ENCODE assay signal across 23 cellular contexts in the genomic region with DNA sequence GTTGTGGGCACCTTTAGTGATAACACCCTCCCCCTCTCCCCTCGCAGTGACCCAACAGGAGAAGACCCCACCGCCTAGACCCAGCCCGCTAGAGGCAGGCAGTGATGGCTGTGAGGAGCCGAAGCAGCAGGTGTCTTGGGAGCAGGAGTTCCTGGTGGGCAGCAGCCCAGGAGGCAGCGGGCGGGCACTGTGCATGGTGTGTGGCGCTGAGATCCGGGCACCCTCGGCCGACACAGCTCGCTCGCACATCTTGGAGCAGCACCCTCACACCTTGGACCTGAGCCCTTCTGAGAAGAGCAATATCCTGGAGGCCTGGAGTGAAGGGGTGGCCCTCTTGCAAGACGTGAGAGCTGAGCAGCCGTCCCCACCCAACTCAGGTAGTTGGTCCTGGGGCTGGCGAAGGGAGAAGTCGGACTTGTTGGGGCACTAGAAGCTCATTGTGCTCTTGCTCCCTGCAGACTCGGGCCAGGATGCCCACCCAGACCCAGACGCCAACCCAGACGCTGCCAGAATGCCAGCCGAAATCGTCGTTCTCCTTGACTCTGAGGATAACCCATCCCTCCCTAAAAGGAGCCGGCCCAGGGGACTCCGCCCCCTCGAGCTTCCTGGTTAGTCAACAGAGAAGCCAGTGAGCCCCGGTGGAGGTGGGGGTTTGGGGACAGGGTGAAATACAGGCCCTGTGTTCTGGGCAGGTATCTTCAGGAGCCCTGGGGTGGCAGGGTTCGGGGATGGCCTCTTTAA.
"Had no signal": no experiment of that assay in that cellular context is flagged by ENCODE, and none has a peak within 500 bp of the region (broad histone marks: within the 10 kb centered on the region; RNA-seq: fewer than 3 reads in every experiment).

No MANE protein-coding gene starts in this region.

- FAIRE-seq: RCC 7860 had no signal

- H3K4me3 ChIP-seq: cardiac muscle cell had no signal

- ATAC-seq: activated T-helper 17 cell treated with anti-CD3 and anti-CD28 coated beads, Interleukin-2, amount 50 U/mL, for 72 hours; PC-3; WTC11 had no signal

- DNase-seq: activated CD4-positive, alpha-beta memory T cell treated with anti-CD3 and anti-CD28 coated beads for 36 hours; activated CD4-positive, alpha-beta T cell treated with anti-CD3 and anti-CD28 coated beads for 48 hours; activated CD4-positive, CD25-positive, alpha-beta regulatory T cell treated with anti-CD3 and anti-CD28 coated beads, Interleukin-2, amount 50 U/mL, for 72 hours; activated gamma-delta T cell; activated naive CD4-positive, alpha-beta T cell treated with anti-CD3 and anti-CD28 coated beads for 36 hours; activated T-cell treated with anti-CD3 and anti-CD28 coated beads for 4 hours; activated T-cell treated with anti-CD3 and anti-CD28 coated beads, Interleukin-2, amount 50 U/mL, for 48 hours; amygdala; brain microvascular endothelial cell; cerebellar nuclear complex; MM.1S; NCI-H1105; NCI-H1436; NCI-H1694 treated with DMSO at 0.1 percent for 48 hours; NCI-H2081; NCI-H446; NCI-H524; PC-3; SHP77 treated with DMSO at 0.1 percent for 48 hours had no signal

- H3K27ac ChIP-seq: brain microvascular endothelial cell, cardiac muscle cell had no signal

- H3K27me3 ChIP-seq: brain microvascular endothelial cell, cardiac muscle cell had no signal
